8 cellular contexts compared by ENCODE assay signal in genomic region chr7:24755541-24756416, GRCh38. TPM values are rescaled to one million over a fixed set of nuclear protein-coding genes. Genes with fewer than 3 reads are reported as not detected.
A peak's percentile ranks its signal among the peaks of the same experiment; 100 is the strongest.
DNase-seq lines count a peak whose midpoint lies in the region; ATAC-seq and TF ChIP-seq lines count a peak whose summit lies in the region.

No MANE protein-coding gene starts in this region.

- no peaks in the 10 kb centered on the region for H3K9me3 ChIP-seq in right atrium auricular region
- H3K9me3 ChIP-seq in Peyer's patch: no peaks in the 10 kb centered on the region

- no peak for TF ChIP-seq POLR2A in Peyer's patch (IDR thresholded peaks at IDR 0.05)

- intact Hi-C loops in cardiac septum (cut with DNase I): no loop called here

- no peaks in the 10 kb centered on the region for H3K36me3 ChIP-seq in right atrium auricular region
- H3K36me3 ChIP-seq in Peyer's patch: no peaks in the 10 kb centered on the region

- no peaks in the 10 kb centered on the region for H3K27me3 ChIP-seq in right atrium auricular region
- H3K27me3 ChIP-seq in Peyer's patch: no peaks in the 10 kb centered on the region

- H3K27ac ChIP-seq in right atrium auricular region (peak overlapping the region; percentile 84), Peyer's patch (no peak overlapping the region)

- H3K4me3 ChIP-seq in right atrium auricular region: peak overlapping the region in 1 of 2 donors; percentile 77
- H3K4me3 ChIP-seq in Peyer's patch: peak overlapping the region in 3 of 4 donors; percentile 56 to 71 (median 68)

- H3K4me1 ChIP-seq in right atrium auricular region: peaks cover 0 to 9% of the 10 kb centered on the region in 2 donors
- H3K4me1 ChIP-seq in Peyer's patch: peaks cover 0 to 4% (median 2%) of the 10 kb centered on the region in 4 donors

- peak; percentile 78 for ATAC-seq in HG02938 (IDR thresholded peaks at IDR 0.05; ENCODE audit: unreplicated experiment)
- peak; percentile 36 for ATAC-seq in esophagus mucosa
- peak; percentile 80 for ATAC-seq in stimulated activated naive CD8-positive, alpha-beta T cell treated with anti-CD3 and anti-CD28 coated beads, Interleukin-15, Interleukin-2, amounts not matched to agents 100 U/mL and 50 U/mL, for 24 hours

- no peak for TF ChIP-seq CTCF in right atrium auricular region (IDR thresholded peaks at IDR 0.05)
- no peak for TF ChIP-seq CTCF in Peyer's patch (IDR thresholded peaks at IDR 0.05)

- no peak for DNase-seq in right atrium auricular region (ENCODE audit: low spot score)
- DNase-seq in cardiac septum (ENCODE audit: low spot score): no peak
- no peak for DNase-seq in Peyer's patch
- peak; percentile 16 for DNase-seq in stimulated activated naive CD8-positive, alpha-beta T cell treated with anti-CD3 and anti-CD28 coated beads, Interleukin-15, Interleukin-2, amounts not matched to agents 100 U/mL and 50 U/mL, for 24 hours
- no peak for DNase-seq in activated CD4-positive, CD25-positive, alpha-beta regulatory T cell (lab: John Stamatoyannopoulos, UW)
- no peak for DNase-seq in islet precursor cell

RNA-seq across cellular contexts. Expression of gene GSDME, which starts 1.5 kb away (rescaled TPM):
- total RNA-seq in right atrium auricular region (10 to 100 TPM in 1 of 2 donors, 1 to 10 TPM in 1; 7.7 to 11.9 TPM), cardiac septum (7.5 TPM), Peyer's patch (100 to 1,000 TPM in 3 of 4 donors, 10 to 100 TPM in 1; 14.0 to 177 (median 135) TPM), esophagus mucosa (8.3 TPM)

Comparison
In these comparisons a context has a peak if more than half of its experiments do, and no peak if none do; other contexts are left out.
1. H3K27ac ChIP-seq: peak in right atrium auricular region (2 of 2); none in Peyer's patch (0 of 4).
2. Peak in every context shown above with its lines, with median percentiles within 50 percentile points of each other: ATAC-seq.